Comparison of ENCODE assay signal across 8 cellular contexts in the genomic region with DNA sequence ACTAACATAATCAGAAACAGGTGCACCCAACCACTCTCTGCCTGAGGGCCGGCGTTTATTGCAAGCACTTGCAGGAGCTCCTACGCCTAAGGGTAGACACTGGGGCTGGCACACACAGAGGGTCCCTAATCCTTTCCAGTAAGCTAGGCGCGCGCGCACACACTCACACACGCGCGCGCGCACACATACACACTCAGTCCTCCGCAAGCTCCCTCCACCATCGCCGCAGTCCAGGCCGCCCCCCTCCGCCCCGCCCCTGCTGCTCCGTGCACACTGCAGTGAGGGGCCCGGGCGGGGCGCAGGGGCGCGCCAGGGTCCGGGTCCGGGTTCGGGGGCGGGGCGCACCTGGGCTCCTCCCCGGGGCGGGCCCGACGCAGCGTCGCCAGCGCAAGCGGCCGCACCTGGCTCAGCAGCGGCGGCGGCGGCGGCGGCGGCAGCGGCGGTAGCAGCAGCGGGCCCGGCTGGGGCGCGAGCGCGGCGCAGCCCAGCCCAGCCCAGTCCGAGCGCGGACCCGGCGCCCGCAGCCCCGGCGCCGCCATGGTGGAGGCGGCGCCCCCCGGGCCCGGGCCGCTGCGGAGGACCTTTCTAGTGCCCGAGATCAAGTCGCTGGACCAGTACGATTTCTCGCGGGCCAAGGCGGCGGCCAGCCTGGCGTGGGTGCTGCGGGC. TPM values are rescaled to one million over a fixed set of nuclear protein-coding genes. Genes with fewer than 3 reads are reported as not detected.
A peak's percentile ranks its signal among the peaks of the same experiment; 100 is the strongest.
DNase-seq lines count a peak whose midpoint lies in the region; ATAC-seq, FAIRE-seq and TF ChIP-seq lines count a peak whose summit lies in the region.

A gene with protein sequence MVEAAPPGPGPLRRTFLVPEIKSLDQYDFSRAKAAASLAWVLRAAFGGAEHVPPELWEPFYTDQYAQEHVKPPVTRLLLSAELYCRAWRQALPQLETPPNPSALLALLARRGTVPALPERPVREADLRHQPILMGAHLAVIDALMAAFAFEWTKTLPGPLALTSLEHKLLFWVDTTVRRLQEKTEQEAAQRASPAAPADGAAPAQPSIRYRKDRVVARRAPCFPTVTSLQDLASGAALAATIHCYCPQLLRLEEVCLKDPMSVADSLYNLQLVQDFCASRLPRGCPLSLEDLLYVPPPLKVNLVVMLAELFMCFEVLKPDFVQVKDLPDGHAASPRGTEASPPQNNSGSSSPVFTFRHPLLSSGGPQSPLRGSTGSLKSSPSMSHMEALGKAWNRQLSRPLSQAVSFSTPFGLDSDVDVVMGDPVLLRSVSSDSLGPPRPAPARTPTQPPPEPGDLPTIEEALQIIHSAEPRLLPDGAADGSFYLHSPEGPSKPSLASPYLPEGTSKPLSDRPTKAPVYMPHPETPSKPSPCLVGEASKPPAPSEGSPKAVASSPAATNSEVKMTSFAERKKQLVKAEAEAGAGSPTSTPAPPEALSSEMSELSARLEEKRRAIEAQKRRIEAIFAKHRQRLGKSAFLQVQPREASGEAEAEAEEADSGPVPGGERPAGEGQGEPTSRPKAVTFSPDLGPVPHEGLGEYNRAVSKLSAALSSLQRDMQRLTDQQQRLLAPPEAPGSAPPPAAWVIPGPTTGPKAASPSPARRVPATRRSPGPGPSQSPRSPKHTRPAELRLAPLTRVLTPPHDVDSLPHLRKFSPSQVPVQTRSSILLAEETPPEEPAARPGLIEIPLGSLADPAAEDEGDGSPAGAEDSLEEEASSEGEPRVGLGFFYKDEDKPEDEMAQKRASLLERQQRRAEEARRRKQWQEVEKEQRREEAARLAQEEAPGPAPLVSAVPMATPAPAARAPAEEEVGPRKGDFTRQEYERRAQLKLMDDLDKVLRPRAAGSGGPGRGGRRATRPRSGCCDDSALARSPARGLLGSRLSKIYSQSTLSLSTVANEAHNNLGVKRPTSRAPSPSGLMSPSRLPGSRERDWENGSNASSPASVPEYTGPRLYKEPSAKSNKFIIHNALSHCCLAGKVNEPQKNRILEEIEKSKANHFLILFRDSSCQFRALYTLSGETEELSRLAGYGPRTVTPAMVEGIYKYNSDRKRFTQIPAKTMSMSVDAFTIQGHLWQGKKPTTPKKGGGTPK (plus strand): TSS at position 398 of the 668 bp plus-strand sequence. CDS start 140 bp downstream, at position 538.

- SMC1A ChIA-PET in GM12878 (lab: Charles Lee; ENCODE audit: uncharacterized antibody, unreplicated experiment) = no interaction called here

- peak within 1 kb of the TSS; percentile 62 to 87 (median 81) for H3K4me3 Mint-ChIP-seq in IgD-negative memory B cell

- peak; percentile 83 for DNase-seq in DMS53 (lab: John Stamatoyannopoulos, UW)
- DNase-seq in RKO (ENCODE audit: low spot score) = peak; percentile 48
- no peak for DNase-seq in GM12878 (ENCODE audit: low read depth, low spot score)
- peak; percentile 64 for DNase-seq in kidney tubule cell (ENCODE audit: low spot score)
- peak; percentile 16 to 21 for DNase-seq in stimulated activated CD4-positive, alpha-beta T cell treated with anti-CD3 and anti-CD28 coated beads, Interleukin-4, amount 100 ng/mL, for 48 hours (ENCODE audit: low read depth in 2 of 2)
- DNase-seq in T-helper 9 cell = no peak

- POLR2A ChIA-PET in GM12878 (lab: Charles Lee) = interaction anchor here (1.3 kb wide), 1 partner anchor 10 kb away, joined by 3 read pairs; no protein-coding TSS in a partner anchor

- peaks cover 31% of the 10 kb centered on the region for H3K27me3 Mint-ChIP-seq in IgD-negative memory B cell

- H3K36me3 Mint-ChIP-seq in IgD-negative memory B cell = no peaks in the 10 kb centered on the region

- RAD21 ChIA-PET in GM12878 (lab: Charles Lee; ENCODE audit: unreplicated experiment) = no interaction called here

- H3K4me3 ChIP-seq in GM12878 = peak within 1 kb of the TSS; percentile 77

- 3% methylated on average over 48 of the region's 78 CpGs for WGBS in GM12878 (ENCODE audit: insufficient coverage, insufficient replicate concordance, low lambda C conversion rate, missing lambda C conversion rate)

- no peak for TF ChIP-seq RAD21 in GM12878 (IDR thresholded peaks at IDR 0.05; ENCODE audit: insufficient read depth, low read depth, low read length)

- no TSS peak for BruUV-seq in GM12878 (replicated peaks; lab: Mats Ljungman, UMichigan)

- no peaks in the 10 kb centered on the region for H3K79me2 ChIP-seq in GM12878 (ENCODE audit: control insufficient read depth, insufficient read depth, low read length)

- intact Hi-C loops in GM12878 (cut with micrococcal nuclease; ENCODE audit: unreplicated experiment) = no loop called here

- no peaks in the 10 kb centered on the region for H4K20me1 ChIP-seq in GM12878 (ENCODE audit: control insufficient read depth, insufficient read depth)

- CTCF ChIA-PET in GM12878 (lab: Yijun Ruan, JAX) = interaction anchor here (1.7 to 4.7 kb wide), 3 partner anchors 27 to 241 kb away, joined by 4 to 30 read pairs (median 9); no protein-coding TSS in a partner anchor

- no peaks in the 10 kb centered on the region; the same call in 1 of the 2 replicates for H3K4me1 ChIP-seq in GM12878 (ENCODE audit: control insufficient read depth, insufficient read depth, low read length)

- FAIRE-seq in GM12878 (lab: Jason Lieb, UNC) = no peak

- TF ChIP-seq CTCF in GM12878 (IDR thresholded peaks at IDR 0.05 in 2 of 3, conservative IDR thresholded peaks at IDR 0.05 in 1 of 3; ENCODE audit: control insufficient read depth in 2 of 3, extremely low read depth in 1 of 3, insufficient read depth in 1 of 3, low read depth in 3 of 3, low read length in 3 of 3) = no peak

- in situ Hi-C loops in GM12878 (cut with MboI) = no loop called here

- TF ChIP-seq EP300 in GM12878 (IDR thresholded peaks at IDR 0.05; ENCODE audit: borderline replicate concordance in 1 of 2, control insufficient read depth in 1 of 2, low read depth in 2 of 2, low read length in 2 of 2) = no peak

- no peaks in the 10 kb centered on the region for H3K9me3 ChIP-seq in GM12878 (replicated peaks; ENCODE audit: control insufficient read depth, insufficient read depth, low read length)

- H3K36me3 ChIP-seq in GM12878 (ENCODE audit: control insufficient read depth in 2 of 2, insufficient read depth in 2 of 2, low read length in 1 of 2) = no peaks in the 10 kb centered on the region

- no peak within 1 kb of the TSS for H3K27ac Mint-ChIP-seq in IgD-negative memory B cell

- H3K9me3 Mint-ChIP-seq in IgD-negative memory B cell = no peaks in the 10 kb centered on the region

- H3K4me1 Mint-ChIP-seq in IgD-negative memory B cell = peaks cover 0 to 7% (median 0%) of the 10 kb centered on the region in 3 donors

- H3K9ac ChIP-seq in GM12878 (ENCODE audit: control insufficient read depth, insufficient read depth, low read length) = no peak within 1 kb of the TSS

- H2AFZ ChIP-seq in GM12878 (ENCODE audit: control insufficient read depth, low read depth, low read length) = peak within 1 kb of the TSS; percentile 28

- peak; percentile 66 for ATAC-seq in GM12878
- no peak for ATAC-seq in HG02973 (IDR thresholded peaks at IDR 0.05; ENCODE audit: unreplicated experiment)

- no peak within 1 kb of the TSS for H3K27ac ChIP-seq in GM12878 (ENCODE audit: control insufficient read depth, insufficient read depth)

- H3K27me3 ChIP-seq in GM12878 (replicated peaks in 1 of 2; ENCODE audit: control insufficient read depth in 2 of 2, insufficient read depth in 2 of 2, low read length in 1 of 2) = peaks cover 0 to 2% of the 10 kb centered on the region in 2 experiments; a peak in 1 of 4 replicates

- no peak for TF ChIP-seq POLR2A in GM12878 (IDR thresholded peaks at IDR 0.05; ENCODE audit: low read depth, low read length)

- H3K4me2 ChIP-seq in GM12878 (ENCODE audit: control insufficient read depth, insufficient read depth) = peak within 1 kb of the TSS; percentile 62

TF ChIP-seq in GM12878, 131 proteins besides CTCF, POLR2A, EP300 and RAD21:
- TF ChIP-seq DPF2 (IDR thresholded peaks at IDR 0.05) (0 out of 2 replicates have a peak, but pooled peaks have one; percentile 15), LARP7 (IDR thresholded peaks at IDR 0.05) (0 out of 2 replicates have a peak, but pooled peaks have one; percentile 33), SMC3 (IDR thresholded peaks at IDR 0.05; ENCODE audit: borderline replicate concordance, low read length) (no peak), FOXK2 (IDR thresholded peaks at IDR 0.05) (no peak), TCF3 (IDR thresholded peaks at IDR 0.05; ENCODE audit: borderline replicate concordance, insufficient read depth, low read depth, low read length) (0 out of 2 replicates have a peak, but pooled peaks have one; percentile 11), POLR2AphosphoS2 (IDR thresholded peaks at IDR 0.05; ENCODE audit: low read depth, low read length) (no peak), GATAD2B (conservative IDR thresholded peaks at IDR 0.05; ENCODE audit: low read depth) (0 out of 2 replicates have a peak, but pooled peaks have one; percentile 25), SMARCA5 (IDR thresholded peaks at IDR 0.05) (peak; percentile 22; the same call in 1 of the 2 replicates), HDAC6 (IDR thresholded peaks at IDR 0.05; ENCODE audit: unreplicated experiment) (no peak)
- TF ChIP-seq, protein P1, sequence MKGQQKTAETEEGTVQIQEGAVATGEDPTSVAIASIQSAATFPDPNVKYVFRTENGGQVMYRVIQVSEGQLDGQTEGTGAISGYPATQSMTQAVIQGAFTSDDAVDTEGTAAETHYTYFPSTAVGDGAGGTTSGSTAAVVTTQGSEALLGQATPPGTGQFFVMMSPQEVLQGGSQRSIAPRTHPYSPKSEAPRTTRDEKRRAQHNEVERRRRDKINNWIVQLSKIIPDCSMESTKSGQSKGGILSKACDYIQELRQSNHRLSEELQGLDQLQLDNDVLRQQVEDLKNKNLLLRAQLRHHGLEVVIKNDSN (IDR thresholded peaks at IDR 0.05; ENCODE audit: borderline replicate concordance, extremely low read length, insufficient read depth, low read depth, low read length) = no peak
TF ChIP-seq in GM12878: peak in this region for 5.

RNA-seq across cellular contexts. Expression of the gene that starts here (rescaled TPM):
- polyA plus RNA-seq in IgD-negative memory B cell (0.44 TPM), GM12878 (2011; rRNA removed) (0.23 and 0.72 TPM in 2 replicates), GM12878 (2014; fragmentation: Illumina TruSeq; extraction: Trizol) (0.75 and 3.3 TPM in 2 replicates), GM12878 (2014; fragmentation: Nextera tagmentation; extraction: Ambion mirVana) (under 1 TPM; 0.03 to 0.22 TPM), GM12878 (2014; rRNA removed) (1.9 and 3.9 TPM in 2 replicates), GM12878 (2016; fragmentation: Nextera tagmentation; extraction: Ambion mirVana) (under 1 TPM; 0.37 to 0.47 TPM)
- total RNA-seq in GM12878 (2013; cell fraction: nucleolus; rRNA removed) = 3.7 and 5.0 TPM in 2 replicates
- total RNA-seq in GM12878 (2014; rRNA removed) (1.1 and 1.9 TPM in 2 replicates), GM12878 (2014; rRNA removed; fragmentation: Illumina TruSeq; extraction: Trizol) (0.64 and 0.72 TPM in 2 replicates), GM12878 (2021) (5.6 and 6.3 TPM in 2 replicates)
- polyA plus RNA-seq in GM12878 (2011; ENCODE audit: low read depth) = 0.30 TPM
- 0.73 and 0.85 TPM in 2 replicates for polyA plus RNA-seq in GM12878 (2011; cell fraction: cytosol; rRNA removed)
- polyA plus RNA-seq in GM12878 (2011; cell fraction: nucleus; rRNA removed) = 6.8 and 8.1 TPM in 2 replicates
- 1.9 and 2.6 TPM in 2 replicates for polyA plus RNA-seq in GM12878 (2012)
- polyA minus RNA-seq in GM12878 (2011; rRNA and poly(A)+ RNA removed) = 0.37 and 1.1 TPM in 2 replicates
- 1.6 and 2.1 TPM in 2 replicates for polyA minus RNA-seq in GM12878 (2011; cell fraction: cytosol; rRNA and poly(A)+ RNA removed)
- polyA minus RNA-seq in GM12878 (2011; cell fraction: nucleus; rRNA and poly(A)+ RNA removed) = 1.1 and 2.1 TPM in 2 replicates

Comparison
In these comparisons a context has a peak if more than half of its experiments do, and no peak if none do; other contexts are left out.
1. DNase-seq: peak in DMS53 (single experiment), RKO (single experiment), kidney tubule cell (single experiment) and stimulated activated CD4-positive, alpha-beta T cell treated with anti-CD3 and anti-CD28 coated beads, Interleukin-4, amount 100 ng/mL, for 48 hours (2 of 2); none in GM12878 (single experiment) and T-helper 9 cell (single experiment).